In genomic region chr14:61252354-61253063, GRCh38 we compare ENCODE assay signal across 8 cellular contexts. TPM values are rescaled to one million over a fixed set of nuclear protein-coding genes. Genes with fewer than 3 reads are reported as not detected.
DNase-seq lines count a peak whose midpoint lies in the region; ATAC-seq and TF ChIP-seq lines count a peak whose summit lies in the region.

No MANE protein-coding gene starts in this region.

- peaks cover 22% of the 10 kb centered on the region for H3K4me1 Mint-ChIP-seq in CD14-positive monocyte

- H3K27ac ChIP-seq in colonic mucosa (no peak overlapping the region), right lobe of liver (no peak overlapping the region)

- H3K9ac ChIP-seq in colonic mucosa (ENCODE audit: low read depth in 2 of 2, low read length in 2 of 2) = no peak overlapping the region

- peaks cover 2 to 11% (median 6%) of the 10 kb centered on the region in 3 donors for H3K27me3 Mint-ChIP-seq in CD14-positive monocyte (ENCODE audit: low read depth in 3 of 3)

- 7% methylated on average over 7 of the region's 7 CpGs for WGBS in right lobe of liver (ENCODE audit: insufficient coverage, low coverage, low lambda C conversion rate, missing lambda C conversion rate)

- DNase-seq in CD14-positive monocyte (ENCODE audit: low spot score) (peak; percentile 59), NCI-H524 (lab: John Stamatoyannopoulos, UW) (peak; percentile 74 to 87), colonic mucosa (peak; percentile 66), right lobe of liver (peak; percentile 47 to 78 (median 65))
- peak; percentile 20 to 36 for DNase-seq in activated CD4-positive, alpha-beta T cell treated with anti-CD3 and anti-CD28 coated beads for 24 hours (ENCODE audit: low read depth in 2 of 2)
- peak; percentile 30 to 52 (median 37) for DNase-seq in stimulated activated CD4-positive, alpha-beta T cell treated with anti-CD3 and anti-CD28 coated beads, TNF-alpha, amount 100 ng/mL, for 24 hours (ENCODE audit: low read depth in 3 of 3)

- intact Hi-C loops in CD14-positive monocyte (cut with micrococcal nuclease) = loop anchor here (2.0 to 10.0 kb wide), 3 partner anchors 628 to 905 kb away; no protein-coding TSS in a partner anchor
- intact Hi-C loops in colonic mucosa (cut with DNase I) = loop anchor here (5.0 kb wide), 3 partner anchors 225 to 900 kb away; no protein-coding TSS in a partner anchor
- intact Hi-C loops in right lobe of liver (cut with DNase I) = no loop called here

- H3K4me1 ChIP-seq in colonic mucosa (no peaks in the 10 kb centered on the region), right lobe of liver (no peaks in the 10 kb centered on the region)

- no peak overlapping the region for H3K4me3 Mint-ChIP-seq in CD14-positive monocyte

- TF ChIP-seq CTCF in CD14-positive monocyte (IDR thresholded peaks at IDR 0.05) = peak; percentile 80
- TF ChIP-seq CTCF in colonic mucosa (IDR thresholded peaks at IDR 0.05) = peak; percentile 71
- peak; percentile 83 to 86 (median 84) for TF ChIP-seq CTCF in right lobe of liver (IDR thresholded peaks at IDR 0.05)

- H3K9me3 ChIP-seq in colonic mucosa = no peaks in the 10 kb centered on the region
- no peaks in the 10 kb centered on the region for H3K9me3 ChIP-seq in right lobe of liver

- ATAC-seq in GM19395 (IDR thresholded peaks at IDR 0.05; ENCODE audit: unreplicated experiment) (peak; percentile 96), HG03442 (IDR thresholded peaks at IDR 0.05; ENCODE audit: unreplicated experiment) (peak; percentile 93), right lobe of liver (peak; percentile 99 to 100 (median 100))

- no peak for TF ChIP-seq POLR2A in right lobe of liver (IDR thresholded peaks at IDR 0.05)

- no peaks in the 10 kb centered on the region for H3K27me3 ChIP-seq in colonic mucosa
- no peaks in the 10 kb centered on the region for H3K27me3 ChIP-seq in right lobe of liver

- no peaks in the 10 kb centered on the region for H3K36me3 Mint-ChIP-seq in CD14-positive monocyte

- no peak overlapping the region for H3K4me3 ChIP-seq in colonic mucosa
- no peak overlapping the region for H3K4me3 ChIP-seq in right lobe of liver

- H3K36me3 ChIP-seq in colonic mucosa (no peaks in the 10 kb centered on the region), right lobe of liver (no peaks in the 10 kb centered on the region)

- H3K9me3 Mint-ChIP-seq in CD14-positive monocyte = no peaks in the 10 kb centered on the region

- H3K27ac Mint-ChIP-seq in CD14-positive monocyte = no peak overlapping the region

RNA-seq across cellular contexts. Expression of gene TMEM30B, which starts 28.6 kb away (rescaled TPM):
- not detected for polyA plus RNA-seq in CD14-positive monocyte
- total RNA-seq in colonic mucosa (10 to 100 TPM; 68.2 to 77.1 TPM), right lobe of liver (1 to 10 TPM; 4.5 to 10.0 (median 6.7) TPM)

Comparison
In these comparisons a context has a peak if more than half of its experiments do, and no peak if none do; other contexts are left out.
1. DNase-seq: peak in every context shown above with its lines; median percentile 80 in NCI-H524; 66 in colonic mucosa; 65 in right lobe of liver; 59 in CD14-positive monocyte; 37 in stimulated activated CD4-positive, alpha-beta T cell treated with anti-CD3 and anti-CD28 coated beads, TNF-alpha, amount 100 ng/mL, for 24 hours; 28 in activated CD4-positive, alpha-beta T cell treated with anti-CD3 and anti-CD28 coated beads for 24 hours.
2. RNA of gene TMEM30B, which starts 28.6 kb away (total RNA-seq): 68.2 to 77.1 TPM in colonic mucosa; 4.5 to 10.0 TPM in right lobe of liver; every median in the first group is over 4 times any median in the second.
3. intact Hi-C loops: an anchor here in CD14-positive monocyte (2.0 to 10.0 kb wide) and colonic mucosa (5.0 kb wide); none called in right lobe of liver.
4. Peak in every context shown above with its lines, with median percentiles within 50 percentile points of each other: CTCF ChIP-seq and ATAC-seq.